ENCODE assay signal across 8 cellular contexts in genomic region chr2:177212106-177212894, GRCh38. TPM values are rescaled to one million over a fixed set of nuclear protein-coding genes. Genes with fewer than 3 reads are reported as not detected.
DNase-seq lines count a peak whose midpoint lies in the region; ATAC-seq and TF ChIP-seq lines count a peak whose summit lies in the region.

HNRNPA3 (plus strand) TSS chr2:177212794; CDS start chr2:177212800, 6 bp downstream.

- H3K36me3 ChIP-seq in SU-DHL-6 (ENCODE audit: low read length) (peaks cover 30% of the 10 kb centered on the region), thymus (ENCODE audit: control insufficient read depth, insufficient read depth) (peaks cover 9% of the 10 kb centered on the region)

- peak within 1 kb of the TSS; percentile 8 for H2AFZ ChIP-seq in SU-DHL-6 (ENCODE audit: low read depth, low read length, severe bottlenecking)

- ATAC-seq in HG02678 (IDR thresholded peaks at IDR 0.05; ENCODE audit: unreplicated experiment): peak; percentile 88
- peak; percentile 88 for ATAC-seq in activated naive CD8-positive, alpha-beta T cell treated with anti-CD3 and anti-CD28 coated beads, Interleukin-2, amount 10 ng/mL, durations not matched to agents 7 days and 5 days (ENCODE audit: low read depth)

- H3K4me1 Mint-ChIP-seq in activated naive CD8-positive, alpha-beta T cell treated with anti-CD3 and anti-CD28 coated beads, Interleukin-2, amount 10 ng/mL, durations not matched to agents 7 days and 5 days: peaks cover 34% of the 10 kb centered on the region
- H3K4me1 Mint-ChIP-seq in osteocyte (ENCODE audit: unreplicated experiment): peaks cover 45% of the 10 kb centered on the region

- peaks cover 33% of the 10 kb centered on the region for H4K20me1 ChIP-seq in SU-DHL-6 (ENCODE audit: low read depth, low read length)

- H3K9me3 ChIP-seq in SU-DHL-6 (ENCODE audit: insufficient read depth, low read length): no peaks in the 10 kb centered on the region
- H3K9me3 ChIP-seq in thymus (ENCODE audit: control insufficient read depth): no peaks in the 10 kb centered on the region

- H3K79me2 ChIP-seq in SU-DHL-6 (ENCODE audit: insufficient read depth, low read length): peaks cover 61% of the 10 kb centered on the region

- peak within 1 kb of the TSS; percentile 95 for H3K4me2 ChIP-seq in SU-DHL-6 (ENCODE audit: low read depth, low read length, poor library complexity, severe bottlenecking)

- no peaks in the 10 kb centered on the region for H3K27me3 ChIP-seq in SU-DHL-6 (ENCODE audit: low read length)
- no peaks in the 10 kb centered on the region for H3K27me3 ChIP-seq in thymus (ENCODE audit: control insufficient read depth, insufficient read depth)

- H3K27me3 Mint-ChIP-seq in activated naive CD8-positive, alpha-beta T cell treated with anti-CD3 and anti-CD28 coated beads, Interleukin-2, amount 10 ng/mL, durations not matched to agents 7 days and 5 days: no peaks in the 10 kb centered on the region
- H3K27me3 Mint-ChIP-seq in osteocyte (ENCODE audit: unreplicated experiment): no peaks in the 10 kb centered on the region

- H3K9ac ChIP-seq in SU-DHL-6 (ENCODE audit: low read length): peak within 1 kb of the TSS; percentile 90

- H3K27ac ChIP-seq in SU-DHL-6 (ENCODE audit: low read depth, low read length): peak within 1 kb of the TSS; percentile 87
- peak within 1 kb of the TSS; percentile 99 for H3K27ac ChIP-seq in thymus (ENCODE audit: low read depth)

- intact Hi-C loops in head of caudate nucleus (cut with DNase I): loop anchor here (1.0 to 2.0 kb wide), 2 partner anchors 47 to 52 kb away; partner anchors contain the start of gene NFE2L2

- peak; percentile 99 for DNase-seq in GM12865 (ENCODE audit: low read depth)
- peak; percentile 88 for DNase-seq in NCI-H128 (lab: John Stamatoyannopoulos, UW; ENCODE audit: unreplicated experiment)
- peak; percentile 100 for DNase-seq in activated naive CD8-positive, alpha-beta T cell treated with anti-CD3 and anti-CD28 coated beads, Interleukin-2, amount 10 ng/mL, durations not matched to agents 7 days and 5 days
- DNase-seq in head of caudate nucleus: peak; percentile 98 to 100 (median 99)
- peak; percentile 100 for DNase-seq in osteocyte (ENCODE audit: extremely low spot score, unreplicated experiment)

- H3K4me3 ChIP-seq in GM12865 (ENCODE audit: low read depth, low read length) (peak within 1 kb of the TSS; percentile 90), SU-DHL-6 (ENCODE audit: insufficient read depth, low read length, poor library complexity, severe bottlenecking) (peak within 1 kb of the TSS; percentile 82), thymus (ENCODE audit: low read length) (peak within 1 kb of the TSS; percentile 82)

- no peaks in the 10 kb centered on the region for H3K9me2 ChIP-seq in SU-DHL-6 (replicated peaks; ENCODE audit: insufficient read depth, low read length)

- no peak for TF ChIP-seq CTCF in GM12865 (IDR thresholded peaks at IDR 0.05; ENCODE audit: insufficient read depth, low read depth, low read length, missing control alignments)
- no peak for TF ChIP-seq CTCF in SU-DHL-6 (IDR thresholded peaks at IDR 0.05; ENCODE audit: insufficient read depth, low read length, poor library complexity, severe bottlenecking)
- peak; percentile 17 for TF ChIP-seq CTCF in osteocyte (IDR thresholded peaks at IDR 0.05)

- H3K27ac Mint-ChIP-seq in activated naive CD8-positive, alpha-beta T cell treated with anti-CD3 and anti-CD28 coated beads, Interleukin-2, amount 10 ng/mL, durations not matched to agents 7 days and 5 days: peak within 1 kb of the TSS; percentile 100
- peak within 1 kb of the TSS; percentile 100 for H3K27ac Mint-ChIP-seq in osteocyte (ENCODE audit: unreplicated experiment)

- H3K4me3 Mint-ChIP-seq in activated naive CD8-positive, alpha-beta T cell treated with anti-CD3 and anti-CD28 coated beads, Interleukin-2, amount 10 ng/mL, durations not matched to agents 7 days and 5 days: peak within 1 kb of the TSS; percentile 100
- H3K4me3 Mint-ChIP-seq in osteocyte (ENCODE audit: unreplicated experiment): peak within 1 kb of the TSS; percentile 96

- WGBS in thymus: 2% methylated on average over 74 of the region's 74 CpGs

- no peaks in the 10 kb centered on the region for H3K9me3 Mint-ChIP-seq in activated naive CD8-positive, alpha-beta T cell treated with anti-CD3 and anti-CD28 coated beads, Interleukin-2, amount 10 ng/mL, durations not matched to agents 7 days and 5 days
- H3K9me3 Mint-ChIP-seq in osteocyte (ENCODE audit: unreplicated experiment): no peaks in the 10 kb centered on the region

- H3K36me3 Mint-ChIP-seq in activated naive CD8-positive, alpha-beta T cell treated with anti-CD3 and anti-CD28 coated beads, Interleukin-2, amount 10 ng/mL, durations not matched to agents 7 days and 5 days: peaks cover 38% of the 10 kb centered on the region
- peaks cover 27% of the 10 kb centered on the region for H3K36me3 Mint-ChIP-seq in osteocyte (ENCODE audit: unreplicated experiment)

- H3K4me1 ChIP-seq in thymus (ENCODE audit: control insufficient read depth, insufficient read depth, low read length): peaks cover 6% of the 10 kb centered on the region

- H3F3A ChIP-seq in SU-DHL-6 (ENCODE audit: insufficient read depth): peaks cover 22% of the 10 kb centered on the region

- POLR2A ChIA-PET in activated naive CD8-positive, alpha-beta T cell treated with anti-CD3 and anti-CD28 coated beads, Interleukin-2, amount 10 ng/mL, durations not matched to agents 7 days and 5 days (lab: Charles Lee): interaction anchor here (0.6 to 4.7 kb wide), 19 partner anchors 9 to 431 kb away, joined by 3 to 66 read pairs (median 4); partner anchors contain the start of genes AGPS and NFE2L2

RNA-seq across cellular contexts. Expression of gene HNRNPA3, which starts in this region (rescaled TPM):
- total RNA-seq in activated naive CD8-positive, alpha-beta T cell treated with anti-CD3 and anti-CD28 coated beads, Interleukin-2, amount 10 ng/mL, durations not matched to agents 7 days and 5 days: 100 to 1,000 TPM; 250 to 256 TPM
- total RNA-seq in osteocyte: 127 and 136 TPM in 2 replicates
- polyA plus RNA-seq in thymus: 228 TPM

Comparison
In these comparisons a context has a peak if more than half of its experiments do, and no peak if none do; other contexts are left out.
1. Peak in every context shown above with its lines: DNase-seq, ATAC-seq, H3K4me3 ChIP-seq and H3K27ac ChIP-seq.